Comparison of ENCODE assay signal across 8 cellular contexts in the genomic region with DNA sequence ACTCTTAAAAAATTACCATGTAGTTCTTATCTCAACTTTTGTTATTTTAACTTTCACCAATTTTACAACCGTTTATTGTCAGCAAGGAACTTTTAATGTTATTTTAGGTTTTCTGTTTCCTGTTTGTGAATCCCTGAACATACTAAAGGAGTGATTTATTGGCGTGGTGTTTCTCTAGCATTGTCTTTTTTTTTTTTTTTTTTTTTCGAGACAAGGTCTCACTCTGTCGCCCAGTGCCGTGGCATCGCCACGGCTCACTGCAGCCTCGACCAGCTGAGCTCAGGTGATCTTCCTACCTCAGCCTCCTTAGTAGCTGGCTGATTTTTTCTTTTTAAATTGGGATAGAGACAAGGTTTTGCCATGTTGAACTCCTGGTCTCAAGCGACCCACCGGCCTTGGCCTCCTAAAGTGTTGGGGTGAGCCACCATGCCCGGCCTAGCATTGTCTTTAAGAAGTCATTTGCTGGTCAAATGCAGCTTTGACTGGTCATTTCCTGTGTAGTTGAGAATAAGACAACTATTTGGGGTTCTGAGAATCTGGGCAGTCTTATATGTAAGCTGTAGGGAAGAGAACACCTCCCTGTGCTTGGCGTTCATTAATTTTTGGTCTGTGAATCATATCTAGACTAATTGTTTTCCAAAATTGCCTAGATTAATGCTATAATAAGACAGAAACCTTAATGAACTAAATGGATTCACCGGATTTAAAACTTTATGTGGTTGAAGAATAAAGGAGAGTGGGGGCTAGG. TPM values are rescaled to one million over a fixed set of nuclear protein-coding genes. Genes with fewer than 3 reads are reported as not detected.
DNase-seq lines count a peak whose midpoint lies in the region; ATAC-seq and TF ChIP-seq lines count a peak whose summit lies in the region.

No MANE protein-coding gene starts in this region.

- H3K9me3 ChIP-seq in stomach: no peaks in the 10 kb centered on the region

- TF ChIP-seq EP300 in stomach (IDR thresholded peaks at IDR 0.05): no peak

- peaks cover 4% of the 10 kb centered on the region for H3K27me3 Mint-ChIP-seq in T-helper 2 cell treated with Interferon-gamma antibody and Interleukin-4, amounts not matched to agents 5 μg/mL and 100 μg/mL, for 36 hours (ENCODE audit: low read depth)
- peaks cover 5% of the 10 kb centered on the region for H3K27me3 Mint-ChIP-seq in glutamatergic neuron (ENCODE audit: unreplicated experiment)

- WGBS in stomach, 5 donors: 49 to 62% (median 58%) methylated on average over 13 of the region's 13 CpGs

- peaks cover 49% of the 10 kb centered on the region for H3K4me1 Mint-ChIP-seq in T-helper 2 cell treated with Interferon-gamma antibody and Interleukin-4, amounts not matched to agents 5 μg/mL and 100 μg/mL, for 36 hours (ENCODE audit: low read depth)
- peaks cover 9% of the 10 kb centered on the region for H3K4me1 Mint-ChIP-seq in glutamatergic neuron (ENCODE audit: low read depth, unreplicated experiment)

- ATAC-seq in HG02678 (IDR thresholded peaks at IDR 0.05; ENCODE audit: unreplicated experiment): peak; percentile 22

- H3K4me3 ChIP-seq in GM12875 (ENCODE audit: low read depth, low read length): peak overlapping the region; percentile 99
- peak overlapping the region; percentile 3 to 85 (median 79) for H3K4me3 ChIP-seq in stomach

- H3K4me3 Mint-ChIP-seq in T-helper 2 cell treated with Interferon-gamma antibody and Interleukin-4, amounts not matched to agents 5 μg/mL and 100 μg/mL, for 36 hours: peak overlapping the region; percentile 98
- H3K4me3 Mint-ChIP-seq in glutamatergic neuron (ENCODE audit: unreplicated experiment): peak overlapping the region; percentile 90

- peaks cover 31% of the 10 kb centered on the region for H3K36me3 Mint-ChIP-seq in T-helper 2 cell treated with Interferon-gamma antibody and Interleukin-4, amounts not matched to agents 5 μg/mL and 100 μg/mL, for 36 hours (ENCODE audit: low read depth)
- no peaks in the 10 kb centered on the region for H3K36me3 Mint-ChIP-seq in glutamatergic neuron (ENCODE audit: unreplicated experiment)

- peaks cover 4% of the 10 kb centered on the region for H3K9me3 Mint-ChIP-seq in T-helper 2 cell treated with Interferon-gamma antibody and Interleukin-4, amounts not matched to agents 5 μg/mL and 100 μg/mL, for 36 hours
- H3K9me3 Mint-ChIP-seq in glutamatergic neuron (ENCODE audit: unreplicated experiment): peaks cover 4% of the 10 kb centered on the region

- intact Hi-C loops in stomach (cut with DNase I; ENCODE audit: low total_unique reads): no loop called here

- H3K4me1 ChIP-seq in stomach: peaks cover 18 to 65% (median 39%) of the 10 kb centered on the region in 4 donors

- peak overlapping the region in 3 of 5 donors; percentile 29 to 93 (median 41) for H3K27ac ChIP-seq in stomach

- no peak for DNase-seq in T-helper 2 cell treated with Interferon-gamma antibody and Interleukin-4, amounts not matched to agents 5 μg/mL and 100 μg/mL, for 36 hours (ENCODE audit: low spot score)
- no peak for DNase-seq in glutamatergic neuron
- DNase-seq in stomach: no peak
- no peak for DNase-seq in kidney glomerular epithelial cell (lab: John Stamatoyannopoulos, UW)
- DNase-seq in stimulated activated CD4-positive, alpha-beta T cell treated with anti-CD3 and anti-CD28 coated beads, Interleukin-2, amount 100 ng/mL, for 24 hours: no peak
- DNase-seq in NCI-H2107 (lab: John Stamatoyannopoulos, UW): no peak

- peak overlapping the region; percentile 58 for H3K27ac Mint-ChIP-seq in T-helper 2 cell treated with Interferon-gamma antibody and Interleukin-4, amounts not matched to agents 5 μg/mL and 100 μg/mL, for 36 hours
- H3K27ac Mint-ChIP-seq in glutamatergic neuron (ENCODE audit: unreplicated experiment): peak overlapping the region; percentile 20

- no peak for TF ChIP-seq CTCF in GM12875 (IDR thresholded peaks at IDR 0.05; ENCODE audit: borderline replicate concordance, insufficient read depth, low read depth, low read length)
- no peak for TF ChIP-seq CTCF in glutamatergic neuron (IDR thresholded peaks at IDR 0.05; ENCODE audit: partially characterized antibody, unreplicated experiment)
- TF ChIP-seq CTCF in stomach (IDR thresholded peaks at IDR 0.05): no peak

- H3K27me3 ChIP-seq in stomach: no peaks in the 10 kb centered on the region

- H3K36me3 ChIP-seq in stomach: peaks cover 3 to 18% (median 15%) of the 10 kb centered on the region in 4 donors

- TF ChIP-seq POLR2A in stomach (IDR thresholded peaks at IDR 0.05): no peak

RNA-seq across cellular contexts. Expression of gene WASHC4, which starts 2.1 kb away (rescaled TPM):
- total RNA-seq in glutamatergic neuron (ENCODE audit: unreplicated experiment) (75.4 TPM), stomach (100 to 1,000 TPM in 2 of 5 donors, 10 to 100 TPM in 3; 25.7 to 128 (median 83.1) TPM)
- polyA plus RNA-seq in stomach: 1 to 10 TPM; 6.1 to 9.1 (median 7.5) TPM

RNA-seq across cellular contexts. Expression of gene ALDH1L2, which starts 25.4 kb away (rescaled TPM):
- total RNA-seq in glutamatergic neuron (ENCODE audit: unreplicated experiment) (47.4 TPM), stomach (1 to 10 TPM in 3 of 5 donors, under 1 TPM in 2; 0.58 to 8.9 (median 2.6) TPM)
- polyA plus RNA-seq in stomach: 1 to 10 TPM in 2 of 3 donors, under 1 TPM in 1; 0.61 to 2.2 (median 1.2) TPM
